Comparison of ENCODE assay signal across 15 cellular contexts in the genomic region with DNA sequence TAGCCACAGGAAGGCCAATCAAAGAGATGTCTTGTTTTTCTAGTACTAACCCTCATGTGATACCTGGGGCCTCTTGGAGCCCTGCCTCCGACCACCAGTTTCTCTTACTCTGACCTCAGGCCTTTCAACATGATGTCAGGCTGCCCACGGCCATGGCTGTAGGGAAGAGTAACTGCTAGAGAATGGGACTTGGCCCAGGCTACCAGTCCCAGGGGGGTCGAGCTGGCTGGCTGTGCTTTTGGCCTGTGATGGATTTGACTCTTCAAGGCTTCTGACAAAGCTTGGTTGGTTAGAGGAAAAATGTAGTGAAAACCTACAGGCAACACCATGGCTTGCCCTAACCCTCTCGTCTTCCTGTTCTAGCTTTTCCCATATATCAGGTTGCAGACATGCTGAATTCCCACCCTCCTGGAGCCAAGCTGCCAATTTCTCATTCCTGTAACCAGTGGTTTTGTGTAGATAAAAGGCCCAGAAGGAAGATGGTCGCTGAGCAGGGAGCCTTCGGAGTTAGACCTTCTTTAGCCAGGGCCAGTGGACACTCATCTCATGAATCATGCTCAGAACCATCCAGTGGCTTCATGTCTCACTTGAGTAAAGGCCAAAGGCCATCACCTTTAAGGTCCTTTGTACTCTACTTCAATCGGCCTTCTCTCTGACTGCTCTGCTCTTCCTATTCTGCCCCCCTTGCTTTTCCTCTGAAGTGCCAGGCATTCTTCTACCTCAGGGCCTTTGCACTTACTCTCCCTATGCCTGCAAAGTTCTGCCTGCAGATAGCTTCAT. TPM values are rescaled to one million over a fixed set of nuclear protein-coding genes. Genes with fewer than 3 reads are reported as not detected.
DNase-seq lines count a peak whose midpoint lies in the region; ATAC-seq, FAIRE-seq and TF ChIP-seq lines count a peak whose summit lies in the region.
"Had no signal": no experiment of that assay in that cellular context is flagged by ENCODE, and none has a peak within 500 bp of the region (broad histone marks: within the 10 kb centered on the region; RNA-seq: fewer than 3 reads in every experiment).

No MANE protein-coding gene starts in this region.

- no peak for TF ChIP-seq CTCF in right atrium auricular region (IDR thresholded peaks at IDR 0.05)
- TF ChIP-seq CTCF in astrocyte of the cerebellum (IDR thresholded peaks at IDR 0.05; ENCODE audit: low read depth, low read length, missing control alignments): no peak
- TF ChIP-seq CTCF in HepG2 (CRISPR knock-in tag; IDR thresholded peaks at IDR 0.05): no peak
- TF ChIP-seq CTCF in PC-9 (conservative IDR thresholded peaks at IDR 0.05): no peak

- no peak overlapping the region for H3K4me2 ChIP-seq in HepG2 (ENCODE audit: low read depth, low read length)
- H3K4me2 ChIP-seq in PC-9: no peak overlapping the region

- H4K20me1 ChIP-seq in HepG2 (ENCODE audit: insufficient read depth, low read length) (no peaks in the 10 kb centered on the region), PC-9 (ENCODE audit: insufficient read depth) (no peaks in the 10 kb centered on the region)

- TF ChIP-seq EP300 in HepG2 (IDR thresholded peaks at IDR 0.05; ENCODE audit: low read depth in 2 of 2, low read length in 2 of 2) (no peak), HepG2 (CRISPR knock-in tag; IDR thresholded peaks at IDR 0.05; ENCODE audit: borderline replicate concordance) (no peak)

- TF ChIP-seq RAD21 in HepG2 (CRISPR knock-in tag; IDR thresholded peaks at IDR 0.05): no peak

- in situ Hi-C loops in astrocyte of the cerebellum (cut with HindIII; ENCODE audit: low sequenced_read_pairs) (loop anchor here (5.0 kb wide), 1 partner anchor 54 kb away; no protein-coding TSS in a partner anchor), HepG2 (cut with HindIII; ENCODE audit: extremely low pct_ligation_motif_present, low pct_unique_long_range_greater_than_20kb) (no loop called here)

- H3K9me3 ChIP-seq in right atrium auricular region: no peaks in the 10 kb centered on the region
- no peaks in the 10 kb centered on the region for H3K9me3 ChIP-seq in HepG2 (ENCODE audit: low read length)
- H3K9me3 ChIP-seq in PC-9 (ENCODE audit: insufficient read depth, low read depth): no peaks in the 10 kb centered on the region
- H3K9me3 ChIP-seq: SJCRH30, tibial nerve had no signal

- H2AFZ ChIP-seq in HepG2 (ENCODE audit: low read length): no peak overlapping the region
- H2AFZ ChIP-seq in PC-9: no peak overlapping the region

- BruUV-seq in HepG2 (replicated peaks; lab: Mats Ljungman, UMichigan): no TSS peak
- no TSS peak for BruUV-seq in PC-9 (replicated peaks; lab: Mats Ljungman, UMichigan)

- no peaks in the 10 kb centered on the region for H3K9me2 ChIP-seq in PC-9 (ENCODE audit: insufficient read depth)

- H3F3A ChIP-seq in PC-9 (ENCODE audit: insufficient read depth, low read depth): no peaks in the 10 kb centered on the region

- peak; percentile 50 for DNase-seq in left cardiac atrium
- DNase-seq in right atrium auricular region (ENCODE audit: low spot score): no peak
- peak; percentile 95 for DNase-seq in astrocyte of the cerebellum (ENCODE audit: low read depth)
- DNase-seq in HepG2 (ENCODE audit: low spot score): peak; percentile 23
- no peak for DNase-seq in NCI-H1105 treated with DMSO at 0.1 percent for 48 hours (lab: John Stamatoyannopoulos, UW)
- DNase-seq in PC-9: no peak
- no peak for DNase-seq in NCI-H1436 treated with DMSO at 0.1 percent for 48 hours (lab: John Stamatoyannopoulos, UW)
- DNase-seq: activated CD4-positive, alpha-beta T cell treated with anti-CD3 and anti-CD28 coated beads, Interleukin-2, amount 10 ng/mL, durations not matched to agents 24 days and 14 days; GOT3; hippocampal formation; NCI-H1436; posterior cingulate gyrus; SJCRH30 had no signal

- intact Hi-C loops in left cardiac atrium (cut with DNase I) (no loop called here), HepG2 (cut with micrococcal nuclease; ENCODE audit: unreplicated experiment) (no loop called here), PC-9 (cut with micrococcal nuclease; ENCODE audit: unreplicated experiment) (no loop called here)

- H3K27me3 ChIP-seq in right atrium auricular region (no peaks in the 10 kb centered on the region), HepG2 (ENCODE audit: control insufficient read depth in 1 of 2, insufficient read depth in 2 of 2, low read length in 2 of 2) (no peaks in the 10 kb centered on the region), PC-9 (ENCODE audit: insufficient read depth, low read depth) (no peaks in the 10 kb centered on the region)
- H3K27me3 ChIP-seq: SJCRH30, tibial nerve had no signal

- 76% methylated on average over 7 of the region's 7 CpGs for WGBS in HepG2 (ENCODE audit: low lambda C conversion rate)

- FAIRE-seq in HepG2 (lab: Jason Lieb, UNC): no peak

- CTCF ChIA-PET in HepG2 (lab: Yijun Ruan, JAX; ENCODE audit: low intra/inter-chr PET ratio, low total read pairs): no interaction called here
- CTCF ChIA-PET in PC-9 (lab: Charles Lee): no interaction called here

- no peak overlapping the region for H3K9ac ChIP-seq in HepG2 (ENCODE audit: insufficient read depth, low read depth, low read length)

- POLR2A ChIA-PET in HepG2 (lab: Yijun Ruan, JAX) (no interaction called here), PC-9 (lab: Charles Lee; ENCODE audit: unreplicated experiment) (no interaction called here)

- no peak for TF ChIP-seq POLR2A in HepG2 (IDR thresholded peaks at IDR 0.05; ENCODE audit: insufficient read depth in 1 of 2, low read depth in 2 of 2, low read length in 2 of 2)

- H3K36me3 ChIP-seq in right atrium auricular region (no peaks in the 10 kb centered on the region), HepG2 (replicated peaks in 1 of 2; ENCODE audit: control insufficient read depth in 1 of 2, insufficient read depth in 2 of 2, low read length in 2 of 2) (peaks cover 2 to 10% of the 10 kb centered on the region in 2 experiments; a peak in 3 of 5 replicates), PC-9 (ENCODE audit: low read depth) (no peaks in the 10 kb centered on the region)
- H3K36me3 ChIP-seq: SJCRH30 had no signal

- ATAC-seq in left cardiac atrium (peak; percentile 35 to 87), HepG2 (peak; percentile 47), GM18517 (IDR thresholded peaks at IDR 0.05; ENCODE audit: unreplicated experiment) (no peak)

- H3K79me2 ChIP-seq in HepG2 (ENCODE audit: insufficient read depth, low read length) (no peaks in the 10 kb centered on the region), PC-9 (ENCODE audit: low read depth) (no peaks in the 10 kb centered on the region)

- H3K4me1 ChIP-seq in right atrium auricular region (peaks cover 0 to 11% of the 10 kb centered on the region in 2 donors), HepG2 (ENCODE audit: insufficient read depth, low read length) (peaks cover 8% of the 10 kb centered on the region; the same call in 1 of the 2 replicates), PC-9 (replicated peaks; ENCODE audit: insufficient read depth) (no peaks in the 10 kb centered on the region)
- H3K4me1 ChIP-seq: SJCRH30 had no signal

- H3K27ac ChIP-seq in right atrium auricular region (no peak overlapping the region), HepG2 (ENCODE audit: extremely low read length, insufficient read depth, low read length) (peak overlapping the region; percentile 6), PC-9 (no peak overlapping the region)
- H3K27ac ChIP-seq: SJCRH30 had no signal

- H3K4me3 ChIP-seq in right atrium auricular region (no peak overlapping the region), astrocyte of the cerebellum (ENCODE audit: low read depth, low read length) (no peak overlapping the region), HepG2 (replicated peaks in 1 of 3; ENCODE audit: insufficient read depth in 1 of 3, low read depth in 2 of 3, low read length in 3 of 3) (no peak overlapping the region), PC-9 (no peak overlapping the region)
- H3K4me3 ChIP-seq: SJCRH30, tibial nerve had no signal

RNA-seq across cellular contexts. Expression of a gene that starts 19.7 kb away (rescaled TPM):
- 1 to 10 TPM; 6.6 to 9.2 TPM for total RNA-seq in left cardiac atrium
- total RNA-seq in right atrium auricular region: 1 to 10 TPM; 4.9 to 6.4 TPM
- total RNA-seq in HepG2 (2016; rRNA removed; fragmentation: Illumina TruSeq; extraction: Trizol): 2.9 and 4.0 TPM in 2 replicates
- 0.61 and 1.5 TPM in 2 replicates for total RNA-seq in HepG2 (2016; cell fraction: cytosol; rRNA removed; fragmentation: Illumina TruSeq; extraction: Trizol; ENCODE audit: low read depth)
- 2.6 and 3.8 TPM in 2 replicates for total RNA-seq in HepG2 (2016; cell fraction: insoluble cytoplasmic fraction; rRNA removed; fragmentation: Illumina TruSeq; extraction: Trizol)
- total RNA-seq in HepG2 (2016; cell fraction: membrane; rRNA removed; fragmentation: Illumina TruSeq; extraction: Trizol): 1.7 and 1.8 TPM in 2 replicates
- 3.5 and 3.9 TPM in 2 replicates for total RNA-seq in HepG2 (2016; cell fraction: nucleus; rRNA removed; fragmentation: Illumina TruSeq; extraction: Trizol)
- polyA plus RNA-seq in HepG2 (2011; rRNA removed): 5.5 and 6.7 TPM in 2 replicates
- 4.9 and 5.6 TPM in 2 replicates for polyA plus RNA-seq in HepG2 (2011; cell fraction: cytosol; rRNA removed)
- polyA plus RNA-seq in HepG2 (2011; cell fraction: nucleus; rRNA removed): 5.9 and 6.9 TPM in 2 replicates
- 5.4 and 5.8 TPM in 2 replicates for polyA plus RNA-seq in HepG2 (2012)
- polyA plus RNA-seq in HepG2 (2016; cell fraction: cytosol; fragmentation: Illumina TruSeq; extraction: Trizol; ENCODE audit: low read depth): 0.36 and 0.45 TPM in 2 replicates
- 5.4 and 6.5 TPM in 2 replicates for polyA plus RNA-seq in HepG2 (2016; cell fraction: insoluble cytoplasmic fraction; fragmentation: Illumina TruSeq; extraction: Trizol; ENCODE audit: low read depth)
- 1.2 and 1.4 TPM in 2 replicates for polyA plus RNA-seq in HepG2 (2016; cell fraction: membrane; fragmentation: Illumina TruSeq; extraction: Trizol; ENCODE audit: low read depth)
- polyA plus RNA-seq in HepG2 (2016; cell fraction: nucleus; fragmentation: Illumina TruSeq; extraction: Trizol; ENCODE audit: insufficient read depth, low read depth): 5.6 and 7.3 TPM in 2 replicates
- polyA minus RNA-seq in HepG2 (2011; rRNA and poly(A)+ RNA removed; ENCODE audit: low replicate concordance): 8.4 and 12.3 TPM in 2 replicates
- 4.6 and 5.1 TPM in 2 replicates for polyA minus RNA-seq in HepG2 (2011; cell fraction: cytosol; rRNA and poly(A)+ RNA removed)
- 4.8 and 5.7 TPM in 2 replicates for polyA minus RNA-seq in HepG2 (2011; cell fraction: nucleus; rRNA and poly(A)+ RNA removed)
- 16.9 and 20.2 TPM in 2 replicates for total RNA-seq in PC-9 (2021)

RNA-seq across cellular contexts. Expression of a gene that starts 20.9 kb away (rescaled TPM):
- total RNA-seq in left cardiac atrium (100 to 1,000 TPM in 1 of 2 donors, 10 to 100 TPM in 1; 89.2 to 101 TPM), right atrium auricular region (100 to 1,000 TPM; 107 to 124 TPM), HepG2 (2016; rRNA removed; fragmentation: Illumina TruSeq; extraction: Trizol) (62.8 and 69.4 TPM in 2 replicates), PC-9 (2021) (25.8 and 29.4 TPM in 2 replicates)
- 14.7 and 16.3 TPM in 2 replicates for total RNA-seq in HepG2 (2016; cell fraction: cytosol; rRNA removed; fragmentation: Illumina TruSeq; extraction: Trizol; ENCODE audit: low read depth)
- total RNA-seq in HepG2 (2016; cell fraction: insoluble cytoplasmic fraction; rRNA removed; fragmentation: Illumina TruSeq; extraction: Trizol): 63.0 and 73.2 TPM in 2 replicates
- total RNA-seq in HepG2 (2016; cell fraction: membrane; rRNA removed; fragmentation: Illumina TruSeq; extraction: Trizol): 32.7 and 37.9 TPM in 2 replicates
- 35.2 and 40.1 TPM in 2 replicates for total RNA-seq in HepG2 (2016; cell fraction: nucleus; rRNA removed; fragmentation: Illumina TruSeq; extraction: Trizol)
- polyA plus RNA-seq in HepG2 (2011; rRNA removed): 59.6 and 75.9 TPM in 2 replicates
- 51.7 and 56.1 TPM in 2 replicates for polyA plus RNA-seq in HepG2 (2011; cell fraction: cytosol; rRNA removed)
- 46.8 and 55.9 TPM in 2 replicates for polyA plus RNA-seq in HepG2 (2011; cell fraction: nucleus; rRNA removed)
- 33.3 and 42.9 TPM in 2 replicates for polyA plus RNA-seq in HepG2 (2012)
- polyA plus RNA-seq in HepG2 (2016; cell fraction: cytosol; fragmentation: Illumina TruSeq; extraction: Trizol; ENCODE audit: low read depth): 13.4 and 14.5 TPM in 2 replicates
- 64.8 and 71.3 TPM in 2 replicates for polyA plus RNA-seq in HepG2 (2016; cell fraction: insoluble cytoplasmic fraction; fragmentation: Illumina TruSeq; extraction: Trizol; ENCODE audit: low read depth)
- polyA plus RNA-seq in HepG2 (2016; cell fraction: membrane; fragmentation: Illumina TruSeq; extraction: Trizol; ENCODE audit: low read depth): 24.6 and 24.8 TPM in 2 replicates
- polyA plus RNA-seq in HepG2 (2016; cell fraction: nucleus; fragmentation: Illumina TruSeq; extraction: Trizol; ENCODE audit: insufficient read depth, low read depth): 49.5 and 54.0 TPM in 2 replicates
- polyA minus RNA-seq in HepG2 (2011; rRNA and poly(A)+ RNA removed; ENCODE audit: low replicate concordance): 150 and 215 TPM in 2 replicates
- 37.5 and 44.2 TPM in 2 replicates for polyA minus RNA-seq in HepG2 (2011; cell fraction: cytosol; rRNA and poly(A)+ RNA removed)
- polyA minus RNA-seq in HepG2 (2011; cell fraction: nucleus; rRNA and poly(A)+ RNA removed): 29.6 and 42.6 TPM in 2 replicates

Comparison
In these comparisons a context has a peak if more than half of its experiments do, and no peak if none do; other contexts are left out.
1. DNase-seq: peak in left cardiac atrium (single experiment), astrocyte of the cerebellum (single experiment) and HepG2 (single experiment); none in right atrium auricular region (single experiment), NCI-H1105 treated with DMSO at 0.1 percent for 48 hours (single experiment), PC-9 (0 of 2) and NCI-H1436 treated with DMSO at 0.1 percent for 48 hours (single experiment).